ENCODE assay signal across 1 cellular context in the genomic region with DNA sequence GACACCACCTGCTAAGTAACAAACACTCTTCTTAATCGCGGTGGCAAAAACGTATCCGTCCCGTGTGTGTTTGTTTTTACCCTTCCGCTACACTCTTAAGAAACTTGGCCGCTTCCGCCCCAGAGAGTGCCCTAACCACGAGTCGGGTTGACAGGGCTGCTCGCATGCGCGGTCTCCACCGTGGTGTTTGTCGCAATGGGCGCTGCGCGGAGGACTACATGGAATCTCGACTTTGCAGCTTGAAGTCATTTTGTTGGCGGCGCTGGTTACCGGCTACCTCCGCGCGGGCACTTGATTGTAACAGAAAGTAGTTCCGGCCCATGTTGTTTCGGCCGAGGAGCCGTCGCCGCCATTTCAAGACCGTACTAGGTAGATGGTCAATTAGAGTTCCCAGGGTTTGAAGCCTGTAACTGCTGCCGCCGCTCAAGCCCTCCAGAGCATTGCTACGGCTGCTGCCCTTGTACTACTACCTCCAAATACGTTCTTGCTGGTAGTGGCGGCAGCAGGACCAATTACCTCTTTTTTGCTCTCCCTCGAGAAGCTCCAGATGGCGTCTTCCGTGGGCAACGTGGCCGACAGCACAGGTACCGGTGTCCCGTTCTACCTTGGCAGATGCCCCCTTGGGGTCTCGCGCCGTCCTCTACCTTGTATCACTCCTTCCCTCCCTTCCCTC.
TF ChIP-seq lines count a peak whose summit lies in the region.

Gene OGT, plus strand, starts transcription at position 352 of the 673 bp plus-strand sequence. Its CDS starts 196 bp downstream, at position 548.

TF ChIP-seq in HepG2, 621 proteins besides CTCF, POLR2A, EP300 and RAD21 (continued from another document and continues in another):
- TF ChIP-seq ZFP91 (CRISPR knock-in tag; IDR thresholded peaks at IDR 0.05; ENCODE audit: borderline replicate concordance), result peak; percentile 72
- no peak for TF ChIP-seq RORA (CRISPR knock-in tag; IDR thresholded peaks at IDR 0.05)
- TF ChIP-seq, protein P1, sequence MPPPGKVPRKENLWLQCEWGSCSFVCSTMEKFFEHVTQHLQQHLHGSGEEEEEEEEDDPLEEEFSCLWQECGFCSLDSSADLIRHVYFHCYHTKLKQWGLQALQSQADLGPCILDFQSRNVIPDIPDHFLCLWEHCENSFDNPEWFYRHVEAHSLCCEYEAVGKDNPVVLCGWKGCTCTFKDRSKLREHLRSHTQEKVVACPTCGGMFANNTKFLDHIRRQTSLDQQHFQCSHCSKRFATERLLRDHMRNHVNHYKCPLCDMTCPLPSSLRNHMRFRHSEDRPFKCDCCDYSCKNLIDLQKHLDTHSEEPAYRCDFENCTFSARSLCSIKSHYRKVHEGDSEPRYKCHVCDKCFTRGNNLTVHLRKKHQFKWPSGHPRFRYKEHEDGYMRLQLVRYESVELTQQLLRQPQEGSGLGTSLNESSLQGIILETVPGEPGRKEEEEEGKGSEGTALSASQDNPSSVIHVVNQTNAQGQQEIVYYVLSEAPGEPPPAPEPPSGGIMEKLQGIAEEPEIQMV (CRISPR knock-in tag; IDR thresholded peaks at IDR 0.05; ENCODE audit: low read depth), result peak; percentile 53; the same call in 1 of the 2 replicates
- TF ChIP-seq ZNF615 (CRISPR knock-in tag; IDR thresholded peaks at IDR 0.05; ENCODE audit: borderline replicate concordance), result no peak
- TF ChIP-seq PATZ1 (CRISPR knock-in tag; IDR thresholded peaks at IDR 0.05), result no peak
- TF ChIP-seq ZC3H13 (CRISPR knock-in tag; IDR thresholded peaks at IDR 0.05), result no peak
- TF ChIP-seq PPARG (CRISPR knock-in tag; conservative IDR thresholded peaks at IDR 0.05), result peak; percentile 64
- no peak for TF ChIP-seq KLF15 (CRISPR knock-in tag; IDR thresholded peaks at IDR 0.05; ENCODE audit: borderline replicate concordance)
- peak; percentile 78; the same call in 1 of the 2 replicates for TF ChIP-seq YEATS2 (CRISPR knock-in tag; IDR thresholded peaks at IDR 0.05; ENCODE audit: borderline replicate concordance)
- TF ChIP-seq ADNP (CRISPR knock-in tag; IDR thresholded peaks at IDR 0.05), result no peak
- TF ChIP-seq ZNF576 (CRISPR knock-in tag; IDR thresholded peaks at IDR 0.05), result no peak
- peak; percentile 64; the same call in 1 of the 2 replicates for TF ChIP-seq ZNF124 (CRISPR knock-in tag; IDR thresholded peaks at IDR 0.05)
- TF ChIP-seq ARHGAP35 (CRISPR knock-in tag; IDR thresholded peaks at IDR 0.05; ENCODE audit: borderline replicate concordance), result no peak
- TF ChIP-seq ZNF317 (CRISPR knock-in tag; IDR thresholded peaks at IDR 0.05), result peak; percentile 49; the same call in 1 of the 2 replicates
- TF ChIP-seq, protein P2, sequence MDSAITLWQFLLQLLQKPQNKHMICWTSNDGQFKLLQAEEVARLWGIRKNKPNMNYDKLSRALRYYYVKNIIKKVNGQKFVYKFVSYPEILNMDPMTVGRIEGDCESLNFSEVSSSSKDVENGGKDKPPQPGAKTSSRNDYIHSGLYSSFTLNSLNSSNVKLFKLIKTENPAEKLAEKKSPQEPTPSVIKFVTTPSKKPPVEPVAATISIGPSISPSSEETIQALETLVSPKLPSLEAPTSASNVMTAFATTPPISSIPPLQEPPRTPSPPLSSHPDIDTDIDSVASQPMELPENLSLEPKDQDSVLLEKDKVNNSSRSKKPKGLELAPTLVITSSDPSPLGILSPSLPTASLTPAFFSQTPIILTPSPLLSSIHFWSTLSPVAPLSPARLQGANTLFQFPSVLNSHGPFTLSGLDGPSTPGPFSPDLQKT (CRISPR knock-in tag; IDR thresholded peaks at IDR 0.05; ENCODE audit: borderline replicate concordance), result no peak
- 0 out of 2 replicates have a peak, but pooled peaks have one; percentile 23 for TF ChIP-seq KLF11 (CRISPR knock-in tag; IDR thresholded peaks at IDR 0.05)
- peak; percentile 82; the same call in 1 of the 2 replicates for TF ChIP-seq CCDC6 (CRISPR knock-in tag; IDR thresholded peaks at IDR 0.05)
- peak; percentile 39 for TF ChIP-seq MED8 (CRISPR knock-in tag; IDR thresholded peaks at IDR 0.05; ENCODE audit: insufficient replicate concordance)
- no peak for TF ChIP-seq ZFP1 (CRISPR knock-in tag; IDR thresholded peaks at IDR 0.05)
- peak; percentile 43; the same call in 1 of the 2 replicates for TF ChIP-seq IRX3 (CRISPR knock-in tag; IDR thresholded peaks at IDR 0.05; ENCODE audit: borderline replicate concordance, low read depth)
- TF ChIP-seq CBX2 (IDR thresholded peaks at IDR 0.05; ENCODE audit: low read depth, low read length), result no peak
- TF ChIP-seq CBX2 (CRISPR knock-in tag; IDR thresholded peaks at IDR 0.05; ENCODE audit: low read depth), result no peak
- TF ChIP-seq, protein P3, sequence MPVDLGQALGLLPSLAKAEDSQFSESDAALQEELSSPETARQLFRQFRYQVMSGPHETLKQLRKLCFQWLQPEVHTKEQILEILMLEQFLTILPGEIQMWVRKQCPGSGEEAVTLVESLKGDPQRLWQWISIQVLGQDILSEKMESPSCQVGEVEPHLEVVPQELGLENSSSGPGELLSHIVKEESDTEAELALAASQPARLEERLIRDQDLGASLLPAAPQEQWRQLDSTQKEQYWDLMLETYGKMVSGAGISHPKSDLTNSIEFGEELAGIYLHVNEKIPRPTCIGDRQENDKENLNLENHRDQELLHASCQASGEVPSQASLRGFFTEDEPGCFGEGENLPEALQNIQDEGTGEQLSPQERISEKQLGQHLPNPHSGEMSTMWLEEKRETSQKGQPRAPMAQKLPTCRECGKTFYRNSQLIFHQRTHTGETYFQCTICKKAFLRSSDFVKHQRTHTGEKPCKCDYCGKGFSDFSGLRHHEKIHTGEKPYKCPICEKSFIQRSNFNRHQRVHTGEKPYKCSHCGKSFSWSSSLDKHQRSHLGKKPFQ (CRISPR knock-in tag; IDR thresholded peaks at IDR 0.05; ENCODE audit: insufficient replicate concordance), result peak; percentile 53
- no peak for TF ChIP-seq ZNF784 (CRISPR knock-in tag; IDR thresholded peaks at IDR 0.05; ENCODE audit: borderline replicate concordance)
- TF ChIP-seq RBFOX2 (IDR thresholded peaks at IDR 0.05; ENCODE audit: low read depth, low read length), result peak; percentile 73
- no peak for TF ChIP-seq ZNF660 (CRISPR knock-in tag; IDR thresholded peaks at IDR 0.05; ENCODE audit: borderline replicate concordance, low read depth)
- peak; percentile 78 for TF ChIP-seq FOXP4 (CRISPR knock-in tag; IDR thresholded peaks at IDR 0.05)
- TF ChIP-seq ZSCAN9 (CRISPR knock-in tag; IDR thresholded peaks at IDR 0.05; ENCODE audit: borderline replicate concordance), result peak; percentile 52; the same call in 1 of the 2 replicates
- no peak for TF ChIP-seq PRDM15 (CRISPR knock-in tag; IDR thresholded peaks at IDR 0.05)
- TF ChIP-seq ZNF552 (CRISPR knock-in tag; IDR thresholded peaks at IDR 0.05; ENCODE audit: borderline replicate concordance), result no peak
- no peak for TF ChIP-seq RBM22 (optimal IDR thresholded peaks at IDR 0.05; ENCODE audit: low read length)
- TF ChIP-seq, protein P4, sequence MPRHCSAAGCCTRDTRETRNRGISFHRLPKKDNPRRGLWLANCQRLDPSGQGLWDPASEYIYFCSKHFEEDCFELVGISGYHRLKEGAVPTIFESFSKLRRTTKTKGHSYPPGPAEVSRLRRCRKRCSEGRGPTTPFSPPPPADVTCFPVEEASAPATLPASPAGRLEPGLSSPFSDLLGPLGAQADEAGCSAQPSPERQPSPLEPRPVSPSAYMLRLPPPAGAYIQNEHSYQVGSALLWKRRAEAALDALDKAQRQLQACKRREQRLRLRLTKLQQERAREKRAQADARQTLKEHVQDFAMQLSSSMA (CRISPR knock-in tag; IDR thresholded peaks at IDR 0.05), result no peak
- TF ChIP-seq SMARCC2 (IDR thresholded peaks at IDR 0.05), result no peak
- peak; percentile 73 for TF ChIP-seq PITX1 (CRISPR knock-in tag; IDR thresholded peaks at IDR 0.05)
- TF ChIP-seq ZNF674 (CRISPR knock-in tag; IDR thresholded peaks at IDR 0.05; ENCODE audit: low read depth), result no peak
- TF ChIP-seq, protein P5, sequence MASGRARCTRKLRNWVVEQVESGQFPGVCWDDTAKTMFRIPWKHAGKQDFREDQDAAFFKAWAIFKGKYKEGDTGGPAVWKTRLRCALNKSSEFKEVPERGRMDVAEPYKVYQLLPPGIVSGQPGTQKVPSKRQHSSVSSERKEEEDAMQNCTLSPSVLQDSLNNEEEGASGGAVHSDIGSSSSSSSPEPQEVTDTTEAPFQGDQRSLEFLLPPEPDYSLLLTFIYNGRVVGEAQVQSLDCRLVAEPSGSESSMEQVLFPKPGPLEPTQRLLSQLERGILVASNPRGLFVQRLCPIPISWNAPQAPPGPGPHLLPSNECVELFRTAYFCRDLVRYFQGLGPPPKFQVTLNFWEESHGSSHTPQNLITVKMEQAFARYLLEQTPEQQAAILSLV (CRISPR knock-in tag; IDR thresholded peaks at IDR 0.05; ENCODE audit: borderline replicate concordance), result no peak
- TF ChIP-seq NR2F6 (IDR thresholded peaks at IDR 0.05), result 0 out of 2 replicates have a peak, but pooled peaks have one; percentile 19
- peak; percentile 20; the same call in 1 of the 2 replicates for TF ChIP-seq NR2F6 (CRISPR knock-in tag; IDR thresholded peaks at IDR 0.05)
